Comparison of ENCODE assay signal across 10 cellular contexts in the genomic region with DNA sequence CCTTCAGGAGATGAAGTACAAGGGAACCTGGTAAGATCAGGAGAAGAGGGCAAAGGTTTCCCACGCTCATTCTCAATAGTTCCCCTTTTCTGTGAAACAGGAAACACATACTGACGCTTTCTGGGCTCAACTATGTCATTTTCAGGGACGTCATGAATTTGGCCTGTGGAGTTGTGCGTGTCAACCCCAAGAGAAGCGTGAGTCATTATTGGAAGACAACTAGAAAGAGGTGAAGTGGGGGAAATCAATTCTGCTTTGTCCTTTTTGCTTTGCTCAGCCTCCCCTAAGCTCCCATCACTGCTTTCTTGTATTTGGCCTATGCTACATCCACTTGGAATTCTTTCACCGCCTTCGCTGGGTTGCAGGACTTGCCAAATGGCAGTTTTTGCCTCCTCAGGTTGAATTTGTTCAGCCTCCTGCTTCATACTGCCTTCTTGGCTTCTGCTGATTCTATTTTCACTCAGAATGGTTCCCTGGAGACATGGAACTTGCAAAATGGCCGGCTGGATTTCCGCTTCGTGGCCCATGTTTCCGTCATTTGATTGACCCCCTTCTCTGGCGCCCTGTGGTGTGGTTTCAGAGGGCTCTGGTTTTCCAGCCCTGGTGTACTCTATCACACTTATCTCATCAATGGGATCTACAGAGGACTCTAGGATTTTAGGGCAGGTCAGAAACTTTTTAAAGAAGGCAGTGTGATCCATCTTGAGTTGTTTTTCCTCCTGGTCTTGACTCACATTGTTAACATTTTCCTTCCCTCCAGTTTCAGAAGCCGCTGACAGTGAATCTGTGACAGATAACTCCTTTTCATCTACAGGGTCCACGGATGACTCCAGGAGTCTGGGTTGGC.
DNase-seq lines count a peak whose midpoint lies in the region; ATAC-seq, FAIRE-seq and TF ChIP-seq lines count a peak whose summit lies in the region.
"Had no signal": no experiment of that assay in that cellular context is flagged by ENCODE, and none has a peak within 500 bp of the region (broad histone marks: within the 10 kb centered on the region; RNA-seq: fewer than 3 reads in every experiment).

No MANE protein-coding gene starts in this region.

- peak; percentile 59 for DNase-seq in GM10266 (ENCODE audit: extremely low spot score)
- DNase-seq in astrocyte (ENCODE audit: low read depth) = peak; percentile 70
- no peak for DNase-seq in effector memory CD4-positive, alpha-beta T cell
- DNase-seq in H7 = no peak
- DNase-seq in HuH-7.5 (ENCODE audit: low spot score) = no peak
- no peak for DNase-seq in amniotic stem cell (lab: John Stamatoyannopoulos, UW)

- H4K20me1 ChIP-seq in astrocyte (ENCODE audit: insufficient read depth, low read length) = peaks cover 14% of the 10 kb centered on the region

- no peak overlapping the region for H2AFZ ChIP-seq in astrocyte (ENCODE audit: low read depth, low read length)

- peaks cover 45% of the 10 kb centered on the region for H3K36me3 Mint-ChIP-seq in astrocyte (ENCODE audit: low read depth, unreplicated experiment)

- ATAC-seq in GM19463 (IDR thresholded peaks at IDR 0.05; ENCODE audit: unreplicated experiment) (peak; percentile 69), HG03432 (IDR thresholded peaks at IDR 0.05; ENCODE audit: unreplicated experiment) (peak; percentile 77)

- no peak overlapping the region for H3K9ac ChIP-seq in astrocyte (ENCODE audit: low read length)

- FAIRE-seq in astrocyte (lab: Jason Lieb, UNC) = no peak

- H3K4me3 ChIP-seq in astrocyte (ENCODE audit: insufficient read depth, low read depth, low read length) = no peak overlapping the region
- no peak overlapping the region for H3K4me3 ChIP-seq in effector memory CD4-positive, alpha-beta T cell (ENCODE audit: insufficient read depth, low read depth, low read length, poor library complexity, severe bottlenecking)
- no peak overlapping the region for H3K4me3 ChIP-seq in H7 (ENCODE audit: insufficient read depth, low read depth, low read length)

- H3K4me1 ChIP-seq in astrocyte (ENCODE audit: insufficient read depth, low read length) = peaks cover 8% of the 10 kb centered on the region
- H3K4me1 ChIP-seq in effector memory CD4-positive, alpha-beta T cell (ENCODE audit: control insufficient read depth, insufficient read depth, low read length, poor library complexity, severe bottlenecking) = no peaks in the 10 kb centered on the region

- peak overlapping the region; percentile 34 for H3K27ac Mint-ChIP-seq in astrocyte (ENCODE audit: unreplicated experiment)

- H3K27ac ChIP-seq in astrocyte (ENCODE audit: low read depth, low read length) = peak overlapping the region; percentile 9
- no peak overlapping the region for H3K27ac ChIP-seq in effector memory CD4-positive, alpha-beta T cell (ENCODE audit: insufficient read depth, low read length, poor library complexity, severe bottlenecking)
- H3K27ac ChIP-seq: HL-60, neutrophil had no signal

- H3K36me3 ChIP-seq in astrocyte (ENCODE audit: insufficient read depth, low read length) (peaks cover 6% of the 10 kb centered on the region), H7 (replicated peaks; ENCODE audit: control insufficient read depth, insufficient read depth, low read length) (no peaks in the 10 kb centered on the region)
- no peaks in the 10 kb centered on the region for H3K36me3 ChIP-seq in effector memory CD4-positive, alpha-beta T cell (ENCODE audit: control insufficient read depth, insufficient read depth, low read length)
- H3K36me3 ChIP-seq: neutrophil had no signal

- H3K27me3 ChIP-seq in astrocyte (ENCODE audit: insufficient read depth, low read length) = no peaks in the 10 kb centered on the region
- H3K27me3 ChIP-seq in effector memory CD4-positive, alpha-beta T cell (replicated peaks; ENCODE audit: control insufficient read depth, insufficient read depth, low read length, poor library complexity, severe bottlenecking) = no peaks in the 10 kb centered on the region
- H3K27me3 ChIP-seq in H7 (ENCODE audit: control insufficient read depth, insufficient read depth, low read length) = no peaks in the 10 kb centered on the region

- peaks cover 37% of the 10 kb centered on the region for H3K4me1 Mint-ChIP-seq in astrocyte (ENCODE audit: low read depth, unreplicated experiment)

- H3K4me3 Mint-ChIP-seq in astrocyte (ENCODE audit: unreplicated experiment) = peak overlapping the region; percentile 50

- H3K4me2 ChIP-seq in astrocyte (ENCODE audit: low read length) = no peak overlapping the region

- H3K9me3 ChIP-seq in astrocyte (ENCODE audit: insufficient read depth, low read depth, low read length) = no peaks in the 10 kb centered on the region
- no peaks in the 10 kb centered on the region for H3K9me3 ChIP-seq in effector memory CD4-positive, alpha-beta T cell (ENCODE audit: control insufficient read depth, low read length)
- H3K9me3 ChIP-seq: neutrophil had no signal

- TF ChIP-seq CTCF in GM10266 (IDR thresholded peaks at IDR 0.05; ENCODE audit: control insufficient read depth, insufficient read depth, low read depth, missing control alignments) (no peak), astrocyte (IDR thresholded peaks at IDR 0.05; ENCODE audit: insufficient read depth, low read depth, low read length) (no peak)

- peaks cover 35% of the 10 kb centered on the region for H3K79me2 ChIP-seq in astrocyte (ENCODE audit: insufficient read depth, low read length)

- no peaks in the 10 kb centered on the region for H3K27me3 Mint-ChIP-seq in astrocyte (ENCODE audit: low read depth, unreplicated experiment)

- H3K9me3 Mint-ChIP-seq in astrocyte (ENCODE audit: unreplicated experiment) = peaks cover 2% of the 10 kb centered on the region

Comparison
In these comparisons a context has a peak if more than half of its experiments do, and no peak if none do; other contexts are left out.
1. DNase-seq: peak in GM10266 (single experiment) and astrocyte (single experiment); none in effector memory CD4-positive, alpha-beta T cell (0 of 3), H7 (single experiment), HuH-7.5 (single experiment) and amniotic stem cell (single experiment).